In the genomic region with DNA sequence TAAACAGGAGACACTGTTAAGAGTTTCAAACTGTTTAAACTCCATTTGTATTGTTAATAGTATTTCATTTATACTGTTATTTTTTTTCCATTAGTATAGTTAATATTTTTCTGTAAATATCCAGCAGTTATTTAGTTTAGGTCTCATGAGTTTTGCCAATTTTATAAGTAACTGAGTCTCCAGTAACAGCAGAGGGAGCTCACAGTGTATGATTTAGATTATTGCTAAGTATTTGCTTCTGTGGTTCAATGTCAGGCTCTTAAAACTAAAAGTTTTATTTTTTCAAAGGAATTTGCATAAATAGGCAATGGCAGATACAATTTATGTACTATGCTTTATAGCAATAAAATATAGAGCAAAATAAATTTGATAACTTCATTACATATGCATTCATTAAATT, we compare ENCODE assay signal across 14 cellular contexts.
DNase-seq lines count a peak whose midpoint lies in the region; ATAC-seq and TF ChIP-seq lines count a peak whose summit lies in the region.
"Had no signal": no experiment of that assay in that cellular context is flagged by ENCODE, and none has a peak within 500 bp of the region (broad histone marks: within the 10 kb centered on the region; RNA-seq: fewer than 3 reads in every experiment).

No MANE protein-coding gene starts in this region.

- H3K4me2 ChIP-seq in mammary epithelial cell (ENCODE audit: insufficient read depth, low read depth, low read length): no peak overlapping the region

- POLR2A ChIA-PET in MCF 10A (lab: Yijun Ruan, JAX): no interaction called here

- H3K79me2 ChIP-seq in mammary epithelial cell (ENCODE audit: insufficient read depth, low read length): no peaks in the 10 kb centered on the region

- in situ Hi-C loops in mammary epithelial cell (cut with MboI; ENCODE audit: low sequenced_read_pairs in 2 of 2): no loop called here

- H3K27me3 ChIP-seq in mammary epithelial cell (ENCODE audit: insufficient read depth, low read length) (no peaks in the 10 kb centered on the region), SJCRH30 (no peaks in the 10 kb centered on the region), lower lobe of right lung (ENCODE audit: low read depth) (no peaks in the 10 kb centered on the region), left lung (no peaks in the 10 kb centered on the region)
- H3K27me3 ChIP-seq: upper lobe of left lung had no signal

- TF ChIP-seq CTCF in MCF 10A (IDR thresholded peaks at IDR 0.05; ENCODE audit: unreplicated experiment) (peak; percentile 19), mammary epithelial cell (conservative IDR thresholded peaks at IDR 0.05 in 1 of 2, IDR thresholded peaks at IDR 0.05 in 1 of 2; ENCODE audit: extremely low read depth in 1 of 2, insufficient read depth in 1 of 2, low read depth in 1 of 2, low read length in 2 of 2) (peak in 1 of 2 donors; percentile 27), fibroblast of pulmonary artery (IDR thresholded peaks at IDR 0.05; ENCODE audit: low read length, missing control alignments) (no peak), lower lobe of right lung (IDR thresholded peaks at IDR 0.05) (no peak), left lung (IDR thresholded peaks at IDR 0.05) (no peak)

- no peak overlapping the region for H3K4me3 Mint-ChIP-seq in MCF 10A (ENCODE audit: unreplicated experiment)
- H3K4me3 Mint-ChIP-seq: activated T-cell treated with anti-CD3 and anti-CD28 coated beads, Interleukin-2, amount 50 U/mL, for 72 hours had no signal

- no peaks in the 10 kb centered on the region for H3K36me3 Mint-ChIP-seq in MCF 10A (ENCODE audit: insufficient read depth, unreplicated experiment)

- dilution Hi-C loops in mammary epithelial cell (cut with HindIII; ENCODE audit: low sequenced_read_pairs): no loop called here

- BruUV-seq in MCF 10A (replicated peaks; lab: Mats Ljungman, UMichigan) (no TSS peak), mammary epithelial cell (replicated peaks; lab: Mats Ljungman, UMichigan) (no TSS peak)

- no peak overlapping the region for H3K27ac Mint-ChIP-seq in MCF 10A (ENCODE audit: low read depth, unreplicated experiment)
- H3K27ac Mint-ChIP-seq: activated T-cell treated with anti-CD3 and anti-CD28 coated beads, Interleukin-2, amount 50 U/mL, for 72 hours had no signal

- no peaks in the 10 kb centered on the region for H3K4me1 Mint-ChIP-seq in MCF 10A (ENCODE audit: insufficient read depth, unreplicated experiment)

- no peak overlapping the region for H3K9ac ChIP-seq in mammary epithelial cell (ENCODE audit: insufficient read depth, low read length)

- H3K9me3 ChIP-seq in mammary epithelial cell (replicated peaks; ENCODE audit: insufficient read depth, low read length) (no peaks in the 10 kb centered on the region), SJCRH30 (replicated peaks) (no peaks in the 10 kb centered on the region; the same call in 1 of the 2 replicates), lower lobe of right lung (no peaks in the 10 kb centered on the region), left lung (no peaks in the 10 kb centered on the region)
- H3K9me3 ChIP-seq: upper lobe of left lung had no signal

- H3K27ac ChIP-seq in mammary epithelial cell (ENCODE audit: insufficient read depth, low read depth, low read length): no peak overlapping the region
- H3K27ac ChIP-seq in SJCRH30: no peak overlapping the region
- no peak overlapping the region for H3K27ac ChIP-seq in lower lobe of right lung
- H3K27ac ChIP-seq in left lung: no peak overlapping the region
- H3K27ac ChIP-seq: upper lobe of left lung, WERI-Rb-1 had no signal

- H3K36me3 ChIP-seq in mammary epithelial cell (ENCODE audit: insufficient read depth, low read length) (no peaks in the 10 kb centered on the region), SJCRH30 (no peaks in the 10 kb centered on the region), lower lobe of right lung (no peaks in the 10 kb centered on the region), left lung (no peaks in the 10 kb centered on the region)
- H3K36me3 ChIP-seq: upper lobe of left lung, WERI-Rb-1 had no signal

- H4K20me1 ChIP-seq in mammary epithelial cell (ENCODE audit: insufficient read depth, low read length): no peaks in the 10 kb centered on the region

- ATAC-seq in lower lobe of right lung (no peak), left lung (no peak)
- ATAC-seq: activated T-cell treated with anti-CD3 and anti-CD28 coated beads, Interleukin-2, amount 50 U/mL, for 72 hours had no signal

- H3K4me3 ChIP-seq in mammary epithelial cell (replicated peaks in 1 of 3; ENCODE audit: insufficient read depth in 1 of 3, low read depth in 2 of 3, low read length in 3 of 3) (no peak overlapping the region), SJCRH30 (no peak overlapping the region), fibroblast of pulmonary artery (replicated peaks; ENCODE audit: low read depth, low read length) (no peak overlapping the region), lower lobe of right lung (no peak overlapping the region), left lung (no peak overlapping the region)
- H3K4me3 ChIP-seq: upper lobe of left lung had no signal

- peak; percentile 22 for DNase-seq in MCF 10A (ENCODE audit: unreplicated experiment)
- no peak for DNase-seq in mammary epithelial cell
- peak; percentile 1 to 39 for DNase-seq in SJCRH30
- peak; percentile 13 for DNase-seq in fibroblast of pulmonary artery (ENCODE audit: low read depth)
- DNase-seq in lower lobe of right lung: no peak
- DNase-seq in RPMI8226: no peak
- DNase-seq in left lung: no peak
- DNase-seq in AG20443 (ENCODE audit: low spot score): no peak
- DNase-seq: activated T-cell treated with anti-CD3 and anti-CD28 coated beads, Interleukin-2, amount 50 U/mL, for 72 hours; cortex of kidney; NK-92 treated with Interleukin-12 subunit alpha and Interleukin-12 subunit beta, amount 100 ng/mL, for 24 hours; nucleus accumbens; upper lobe of left lung; WERI-Rb-1 had no signal

- intact Hi-C loops in MCF 10A (cut with micrococcal nuclease): loop anchor here (1.0 kb wide), 1 partner anchor 542 kb away; no protein-coding TSS in a partner anchor
- intact Hi-C loops in mammary epithelial cell (cut with micrococcal nuclease): no loop called here
- intact Hi-C loops in lower lobe of right lung (cut with DNase I): no loop called here
- intact Hi-C loops in left lung (cut with DNase I): no loop called here

- H2AFZ ChIP-seq in mammary epithelial cell (ENCODE audit: low read depth, low read length): no peak overlapping the region

- H3K27me3 Mint-ChIP-seq in MCF 10A (ENCODE audit: insufficient read depth, unreplicated experiment): no peaks in the 10 kb centered on the region

- H3K4me1 ChIP-seq in mammary epithelial cell (ENCODE audit: insufficient read depth, low read length) (no peaks in the 10 kb centered on the region), SJCRH30 (peaks cover 2% of the 10 kb centered on the region; the same call in 1 of the 2 replicates), lower lobe of right lung (no peaks in the 10 kb centered on the region), left lung (no peaks in the 10 kb centered on the region)
- H3K4me1 ChIP-seq: upper lobe of left lung had no signal

- H3K9me3 Mint-ChIP-seq in MCF 10A (ENCODE audit: unreplicated experiment): no peaks in the 10 kb centered on the region

- CTCF ChIA-PET in MCF 10A (lab: Yijun Ruan, JAX): interaction anchor here (0.9 to 2.4 kb wide), 4 partner anchors 13 to 567 kb away, joined by 3 to 12 read pairs (median 4); no protein-coding TSS in a partner anchor
- CTCF ChIA-PET in mammary epithelial cell (lab: Charles Lee; ENCODE audit: low non-redundant PET): no interaction called here

Comparison
In these comparisons a context has a peak if more than half of its experiments do, and no peak if none do; other contexts are left out.
1. DNase-seq: peak in MCF 10A (single experiment), SJCRH30 (2 of 2) and fibroblast of pulmonary artery (single experiment); none in mammary epithelial cell (single experiment), lower lobe of right lung (single experiment), RPMI8226 (single experiment), left lung (0 of 2) and AG20443 (single experiment).